10 cellular contexts compared by ENCODE assay signal in genomic region chr6:3825331-3825831, GRCh38. TPM values are rescaled to one million over a fixed set of nuclear protein-coding genes. Genes with fewer than 3 reads are reported as not detected.
DNase-seq lines count a peak whose midpoint lies in the region; ATAC-seq, FAIRE-seq and TF ChIP-seq lines count a peak whose summit lies in the region.
"Had no signal": no experiment of that assay in that cellular context is flagged by ENCODE, and none has a peak within 500 bp of the region (broad histone marks: within the 10 kb centered on the region; RNA-seq: fewer than 3 reads in every experiment).

No MANE protein-coding gene starts in this region.

- peak overlapping the region; percentile 34 to 47 (median 38) for H3K4me3 ChIP-seq in esophagus muscularis mucosa
- no peak overlapping the region for H3K4me3 ChIP-seq in mucosa of stomach (ENCODE audit: low read length)
- H3K4me3 ChIP-seq in naive thymus-derived CD4-positive, alpha-beta T cell (ENCODE audit: low read length) = no peak overlapping the region
- H3K4me3 ChIP-seq: BLaER1 treated with 17β-estradiol and CSF1 and Interleukin-3, amounts not matched to agents 10 nM and 100 nM had no signal

- TF ChIP-seq POLR2A in esophagus muscularis mucosa (IDR thresholded peaks at IDR 0.05; ENCODE audit: low read depth) = no peak
- no peak for TF ChIP-seq POLR2A in GM12892 (IDR thresholded peaks at IDR 0.05; ENCODE audit: low read depth, low read length)

- POLR2A ChIA-PET in naive thymus-derived CD4-positive, alpha-beta T cell (lab: Charles Lee) = no interaction called here

- no peaks in the 10 kb centered on the region for H3K9me3 Mint-ChIP-seq in naive thymus-derived CD4-positive, alpha-beta T cell
- H3K9me3 Mint-ChIP-seq: activated B cell treated with CpG ODN at 0.5 μM for 24 hours had no signal

- intact Hi-C loops in esophagus muscularis mucosa (cut with DNase I) = loop anchor here (5.0 kb wide), 1 partner anchor 73 kb away; the partner anchor contains the start of gene PXDC1
- intact Hi-C loops in naive thymus-derived CD4-positive, alpha-beta T cell (cut with micrococcal nuclease) = no loop called here

- H3K27me3 ChIP-seq in esophagus muscularis mucosa (no peaks in the 10 kb centered on the region), mucosa of stomach (ENCODE audit: control insufficient read depth, insufficient read depth, low read length) (no peaks in the 10 kb centered on the region)
- no peaks in the 10 kb centered on the region for H3K27me3 ChIP-seq in naive thymus-derived CD4-positive, alpha-beta T cell (ENCODE audit: control insufficient read depth in 2 of 2, insufficient read depth in 2 of 2, low read length in 2 of 2)
- H3K27me3 ChIP-seq: BLaER1 treated with 17β-estradiol and CSF1 and Interleukin-3, amounts not matched to agents 10 nM and 100 nM had no signal

- 44% methylated on average over 13 of the region's 15 CpGs for WGBS in esophagus muscularis mucosa

- H3K4me3 Mint-ChIP-seq in naive thymus-derived CD4-positive, alpha-beta T cell = no peak overlapping the region
- H3K4me3 Mint-ChIP-seq: activated B cell treated with CpG ODN at 0.5 μM for 24 hours had no signal

- H3K36me3 Mint-ChIP-seq in naive thymus-derived CD4-positive, alpha-beta T cell = no peaks in the 10 kb centered on the region

- peak; percentile 55 for DNase-seq in NCI-H2171 treated with DMSO at 0.1 percent for 48 hours (lab: John Stamatoyannopoulos, UW)
- no peak for DNase-seq in NCI-H2171 (lab: John Stamatoyannopoulos, UW)
- no peak for DNase-seq in esophagus muscularis mucosa (ENCODE audit: extremely low spot score)
- DNase-seq in activated T-cell treated with anti-CD3 and anti-CD28 coated beads, Interleukin-2, amount 50 U/mL, for 48 hours = no peak
- no peak for DNase-seq in GM12892 (ENCODE audit: insufficient read length)
- no peak for DNase-seq in naive thymus-derived CD4-positive, alpha-beta T cell
- DNase-seq: activated B cell treated with CpG ODN at 0.5 μM for 24 hours had no signal

- peaks cover 1 to 13% (median 7%) of the 10 kb centered on the region in 5 donors for H3K27me3 Mint-ChIP-seq in naive thymus-derived CD4-positive, alpha-beta T cell

- H3K9ac ChIP-seq in mucosa of stomach (ENCODE audit: low read length) = peak overlapping the region; percentile 10
- H3K9ac ChIP-seq: BLaER1 treated with 17β-estradiol and CSF1 and Interleukin-3, amounts not matched to agents 10 nM and 100 nM had no signal

- peak overlapping the region; percentile 92 to 95 (median 94) for H3K27ac ChIP-seq in esophagus muscularis mucosa (replicated peaks in 1 of 4)
- H3K27ac ChIP-seq in naive thymus-derived CD4-positive, alpha-beta T cell (ENCODE audit: low read depth, low read length) = no peak overlapping the region
- H3K27ac ChIP-seq: BLaER1 treated with 17β-estradiol and CSF1 and Interleukin-3, amounts not matched to agents 10 nM and 100 nM had no signal

- H3K4me1 ChIP-seq in esophagus muscularis mucosa (peaks cover 35 to 47% (median 43%) of the 10 kb centered on the region in 4 donors), mucosa of stomach (ENCODE audit: control insufficient read depth, insufficient read depth, low read length) (peaks cover 43% of the 10 kb centered on the region)
- no peaks in the 10 kb centered on the region for H3K4me1 ChIP-seq in naive thymus-derived CD4-positive, alpha-beta T cell (ENCODE audit: control insufficient read depth in 2 of 2, insufficient read depth in 2 of 2, low read length in 2 of 2)

- CTCF ChIA-PET in naive thymus-derived CD4-positive, alpha-beta T cell (lab: Charles Lee) = no interaction called here

- H3K9me3 ChIP-seq in esophagus muscularis mucosa = no peaks in the 10 kb centered on the region
- H3K9me3 ChIP-seq in mucosa of stomach (ENCODE audit: control insufficient read depth, low read length) = no peaks in the 10 kb centered on the region
- H3K9me3 ChIP-seq in naive thymus-derived CD4-positive, alpha-beta T cell (ENCODE audit: control insufficient read depth in 2 of 3, low read length in 3 of 3) = no peaks in the 10 kb centered on the region
- H3K9me3 ChIP-seq: BLaER1 treated with 17β-estradiol and CSF1 and Interleukin-3, amounts not matched to agents 10 nM and 100 nM had no signal

- peak; percentile 40 to 57 (median 56) for TF ChIP-seq CTCF in esophagus muscularis mucosa (IDR thresholded peaks at IDR 0.05)

- H3K36me3 ChIP-seq in esophagus muscularis mucosa = no peaks in the 10 kb centered on the region
- H3K36me3 ChIP-seq in mucosa of stomach (ENCODE audit: control insufficient read depth, insufficient read depth, low read length) = no peaks in the 10 kb centered on the region
- H3K36me3 ChIP-seq in naive thymus-derived CD4-positive, alpha-beta T cell (ENCODE audit: control insufficient read depth in 2 of 3, insufficient read depth in 3 of 3, low read length in 3 of 3) = no peaks in the 10 kb centered on the region
- H3K36me3 ChIP-seq: BLaER1 treated with 17β-estradiol and CSF1 and Interleukin-3, amounts not matched to agents 10 nM and 100 nM had no signal

- no peak for ATAC-seq in HG02798 (IDR thresholded peaks at IDR 0.05; ENCODE audit: poor library complexity, unreplicated experiment)
- no peak for ATAC-seq in naive thymus-derived CD4-positive, alpha-beta T cell

- H3K27ac Mint-ChIP-seq in naive thymus-derived CD4-positive, alpha-beta T cell = no peak overlapping the region
- H3K27ac Mint-ChIP-seq: activated B cell treated with CpG ODN at 0.5 μM for 24 hours had no signal

- no peaks in the 10 kb centered on the region for H3K4me1 Mint-ChIP-seq in naive thymus-derived CD4-positive, alpha-beta T cell
- H3K4me1 Mint-ChIP-seq: activated B cell treated with CpG ODN at 0.5 μM for 24 hours had no signal

- no peak for TF ChIP-seq EP300 in esophagus muscularis mucosa (IDR thresholded peaks at IDR 0.05)

- no peak for FAIRE-seq in GM12892 (lab: Jason Lieb, UNC)

RNA-seq across cellular contexts. Expression of gene FAM50B, which starts 23.8 kb away (rescaled TPM):
- total RNA-seq in esophagus muscularis mucosa = 10 to 100 TPM; 12.5 to 26.6 (median 17.6) TPM
- 1.5 TPM for polyA plus RNA-seq in GM12892 (2012; ENCODE audit: missing spikeins)
- 10 to 100 TPM in 3 of 5 experiments, 1 to 10 TPM in 2; 3.4 to 14.1 (median 12.0) TPM for total RNA-seq in naive thymus-derived CD4-positive, alpha-beta T cell
- 10 to 100 TPM in 1 of 2 donors, 1 to 10 TPM in 1; 6.4 to 22.9 TPM for polyA plus RNA-seq in naive thymus-derived CD4-positive, alpha-beta T cell

Comparison
In these comparisons a context has a peak if more than half of its experiments do, and no peak if none do; other contexts are left out.
1. H3K4me3 ChIP-seq: peak in esophagus muscularis mucosa (4 of 4); none in mucosa of stomach (single experiment) and naive thymus-derived CD4-positive, alpha-beta T cell (single experiment).